ENCODE assay signal across 14 cellular contexts in genomic region chr15:79329186-79329611, GRCh38. TPM values are rescaled to one million over a fixed set of nuclear protein-coding genes. Genes with fewer than 3 reads are reported as not detected.
A peak's percentile ranks its signal among the peaks of the same experiment; 100 is the strongest.
DNase-seq lines count a peak whose midpoint lies in the region; TF ChIP-seq lines count a peak whose summit lies in the region.
"Had no signal": no experiment of that assay in that cellular context is flagged by ENCODE, and none has a peak within 500 bp of the region (broad histone marks: within the 10 kb centered on the region; RNA-seq: fewer than 3 reads in every experiment).

No MANE protein-coding gene starts in this region.

- peaks cover 47% of the 10 kb centered on the region for H3K4me1 ChIP-seq in PC-9 (replicated peaks; ENCODE audit: insufficient read depth)
- H3K4me1 ChIP-seq in CD4-positive, alpha-beta memory T cell (ENCODE audit: insufficient read depth, low read length) = no peaks in the 10 kb centered on the region
- no peaks in the 10 kb centered on the region for H3K4me1 ChIP-seq in tibial artery
- H3K4me1 ChIP-seq: adrenal gland had no signal

- no TSS peak for BruUV-seq in PC-9 (replicated peaks; lab: Mats Ljungman, UMichigan)

- CTCF ChIA-PET in PC-9 (lab: Charles Lee) = no interaction called here
- CTCF ChIA-PET in CD4-positive, alpha-beta memory T cell (lab: Charles Lee; ENCODE audit: partially characterized antibody) = no interaction called here

- no peaks in the 10 kb centered on the region for H3K9me3 ChIP-seq in PC-9 (ENCODE audit: insufficient read depth, low read depth)
- no peaks in the 10 kb centered on the region for H3K9me3 ChIP-seq in CD4-positive, alpha-beta memory T cell (ENCODE audit: control insufficient read depth in 1 of 2, low read length in 2 of 2)
- H3K9me3 ChIP-seq in tibial artery = no peaks in the 10 kb centered on the region
- H3K9me3 ChIP-seq: adrenal gland had no signal

- POLR2A ChIA-PET in PC-9 (lab: Charles Lee; ENCODE audit: unreplicated experiment) = interaction anchor here (0.6 kb wide), 1 partner anchor 483 kb away, joined by 4 read pairs; no protein-coding TSS in a partner anchor
- POLR2A ChIA-PET in CD4-positive, alpha-beta memory T cell (lab: Charles Lee; ENCODE audit: partially characterized antibody) = no interaction called here

- H4K20me1 ChIP-seq in PC-9 (ENCODE audit: insufficient read depth) = no peaks in the 10 kb centered on the region

- H3K9me3 Mint-ChIP-seq in CD4-positive, alpha-beta memory T cell = no peaks in the 10 kb centered on the region

- peaks cover 31% of the 10 kb centered on the region for H3F3A ChIP-seq in PC-9 (ENCODE audit: insufficient read depth, low read depth)

- H3K27ac ChIP-seq in PC-9 (peak overlapping the region; percentile 80), epithelial cell of prostate (peak overlapping the region; percentile 57), tibial artery (no peak overlapping the region)
- H3K27ac ChIP-seq in CD4-positive, alpha-beta memory T cell (ENCODE audit: low read depth, low read length) = no peak overlapping the region
- H3K27ac ChIP-seq: adrenal gland had no signal

- H3K27ac Mint-ChIP-seq in CD4-positive, alpha-beta memory T cell = no peak overlapping the region

- peak; percentile 52 for DNase-seq in DMS53 (lab: John Stamatoyannopoulos, UW)
- DNase-seq in DMS53 treated with DMSO at 0.1 percent for 48 hours (lab: John Stamatoyannopoulos, UW; ENCODE audit: unreplicated experiment) = no peak
- DNase-seq in PC-9 = peak; percentile 4 to 68
- DNase-seq in epithelial cell of prostate (ENCODE audit: low read depth, low spot score) = peak; percentile 39
- DNase-seq in renal cortical epithelial cell (ENCODE audit: low read depth) = peak; percentile 91
- no peak for DNase-seq in CD4-positive, alpha-beta memory T cell
- DNase-seq in OCI-M1 (lab: John Stamatoyannopoulos, UW) = no peak
- DNase-seq in tibial artery = no peak
- DNase-seq: 8988T; activated CD4-positive, CD25-positive, alpha-beta regulatory T cell treated with anti-CD3 and anti-CD28 coated beads, Interleukin-2, amount 50 U/mL, for 72 hours; NCI-H446 treated with DMSO at 0.1 percent for 48 hours; stimulated activated naive CD4-positive, alpha-beta T cell had no signal

- no peak overlapping the region for H3K4me3 Mint-ChIP-seq in CD4-positive, alpha-beta memory T cell

- no peak for TF ChIP-seq CTCF in PC-9 (conservative IDR thresholded peaks at IDR 0.05)
- TF ChIP-seq CTCF in tibial artery (IDR thresholded peaks at IDR 0.05) = no peak

- H3K4me1 Mint-ChIP-seq in CD4-positive, alpha-beta memory T cell = no peaks in the 10 kb centered on the region

- H3K27me3 Mint-ChIP-seq in CD4-positive, alpha-beta memory T cell = no peaks in the 10 kb centered on the region

- no peaks in the 10 kb centered on the region for H3K9me2 ChIP-seq in PC-9 (ENCODE audit: insufficient read depth)

- no peaks in the 10 kb centered on the region for H3K27me3 ChIP-seq in PC-9 (ENCODE audit: insufficient read depth, low read depth)
- no peaks in the 10 kb centered on the region for H3K27me3 ChIP-seq in CD4-positive, alpha-beta memory T cell (ENCODE audit: insufficient read depth, low read length)
- H3K27me3 ChIP-seq in tibial artery = no peaks in the 10 kb centered on the region
- H3K27me3 ChIP-seq: adrenal gland had no signal

- H3K4me2 ChIP-seq in PC-9 = peak overlapping the region; percentile 6

- peaks cover 40 to 48% of the 10 kb centered on the region in 2 donors for H3K36me3 Mint-ChIP-seq in CD4-positive, alpha-beta memory T cell

- H3K4me3 ChIP-seq in PC-9 = no peak overlapping the region
- H3K4me3 ChIP-seq in CD4-positive, alpha-beta memory T cell (ENCODE audit: low read length in 2 of 2) = no peak overlapping the region
- H3K4me3 ChIP-seq in tibial artery = no peak overlapping the region
- H3K4me3 ChIP-seq: adrenal gland, GM12878 had no signal

- H3K36me3 ChIP-seq in PC-9 (ENCODE audit: low read depth) (peaks cover 24% of the 10 kb centered on the region; the same call in 1 of the 2 replicates), tibial artery (peaks cover 0 to 25% (median 5%) of the 10 kb centered on the region in 3 donors)
- peaks cover 5% of the 10 kb centered on the region for H3K36me3 ChIP-seq in CD4-positive, alpha-beta memory T cell (ENCODE audit: insufficient read depth, low read length)
- H3K36me3 ChIP-seq: adrenal gland had no signal

- intact Hi-C loops in PC-9 (cut with micrococcal nuclease; ENCODE audit: unreplicated experiment) (no loop called here), tibial artery (cut with DNase I; ENCODE audit: low total_unique reads) (no loop called here)
- intact Hi-C loops in CD4-positive, alpha-beta memory T cell (cut with micrococcal nuclease) = no loop called here

- H3K79me2 ChIP-seq in PC-9 (ENCODE audit: low read depth) = no peaks in the 10 kb centered on the region

- no peak overlapping the region for H2AFZ ChIP-seq in PC-9

RNA-seq across cellular contexts. Expression of gene TMED3, which starts 18.3 kb away (rescaled TPM):
- total RNA-seq in PC-9 (2021) = 58.6 and 59.6 TPM in 2 replicates
- total RNA-seq in renal cortical epithelial cell = 53.5 and 152 TPM in 2 replicates
- total RNA-seq in CD4-positive, alpha-beta memory T cell = 10 to 100 TPM; 20.2 to 20.8 TPM
- 10 to 100 TPM; 51.7 to 81.0 TPM for polyA plus RNA-seq in CD4-positive, alpha-beta memory T cell

RNA-seq across cellular contexts. Expression of gene ANKRD34C, which starts 46.7 kb away (rescaled TPM):
- total RNA-seq in PC-9 (2021) (not detected in 2 replicates), renal cortical epithelial cell (not detected in 2 replicates)
- not detected for total RNA-seq in CD4-positive, alpha-beta memory T cell
- polyA plus RNA-seq in CD4-positive, alpha-beta memory T cell = not detected
- total RNA-seq: GM12878 had no signal

Comparison
In these comparisons a context has a peak if more than half of its experiments do, and no peak if none do; other contexts are left out.
1. DNase-seq: peak in DMS53 (single experiment), PC-9 (2 of 2), epithelial cell of prostate (single experiment) and renal cortical epithelial cell (single experiment); none in DMS53 treated with DMSO at 0.1 percent for 48 hours (single experiment), CD4-positive, alpha-beta memory T cell (0 of 5), OCI-M1 (single experiment) and tibial artery (0 of 2).
2. H3K27ac ChIP-seq: peak in PC-9 (single experiment) and epithelial cell of prostate (single experiment); none in CD4-positive, alpha-beta memory T cell (single experiment) and tibial artery (0 of 2).